Comparison of ENCODE assay signal across 27 cellular contexts in genomic region chr7:18125536-18125935, GRCh38.
A peak's percentile ranks its signal among the peaks of the same experiment; 100 is the strongest.
DNase-seq lines count a peak whose midpoint lies in the region; ATAC-seq, FAIRE-seq and TF ChIP-seq lines count a peak whose summit lies in the region.
"Had no signal": no experiment of that assay in that cellular context is flagged by ENCODE, and none has a peak within 500 bp of the region (broad histone marks: within the 10 kb centered on the region; RNA-seq: fewer than 3 reads in every experiment).

No MANE protein-coding gene starts in this region.

- POLR2A ChIA-PET in endothelial cell of umbilical vein (lab: Charles Lee): no interaction called here

- H3K9me1 ChIP-seq in endothelial cell of umbilical vein (replicated peaks; ENCODE audit: control insufficient read depth, extremely low read depth, insufficient read depth, low read length): no peaks in the 10 kb centered on the region

- ATAC-seq in HG03175 (IDR thresholded peaks at IDR 0.05; ENCODE audit: unreplicated experiment) (no peak), body of pancreas (no peak)
- ATAC-seq: CD8-positive, alpha-beta T cell; left cardiac atrium; stimulated activated naive CD8-positive, alpha-beta T cell treated with anti-CD3 and anti-CD28 coated beads, Interleukin-15, amount 100 ng/mL, for 72 hours had no signal

- FAIRE-seq in endothelial cell of umbilical vein (lab: Jason Lieb, UNC): no peak
- FAIRE-seq: TTC549 had no signal

- H3K9me3 ChIP-seq in endothelial cell of umbilical vein (replicated peaks; ENCODE audit: control insufficient read depth, insufficient read depth, low read length): no peaks in the 10 kb centered on the region
- no peaks in the 10 kb centered on the region for H3K9me3 ChIP-seq in body of pancreas
- H3K9me3 ChIP-seq: right atrium auricular region, tibial artery had no signal

- TF ChIP-seq POLR2A in endothelial cell of umbilical vein (IDR thresholded peaks at IDR 0.05; ENCODE audit: low read depth, low read length): no peak
- TF ChIP-seq POLR2A in body of pancreas (IDR thresholded peaks at IDR 0.05): no peak

- H3K9ac ChIP-seq in endothelial cell of umbilical vein (replicated peaks; ENCODE audit: extremely low read depth, insufficient read depth, low read length): no peak overlapping the region

- dilution Hi-C loops in endothelial cell of umbilical vein (cut with MboI; ENCODE audit: extremely low pct_ligation_motif_present, low sequenced_read_pairs): no loop called here

- WGBS in body of pancreas, 2 donors: 50 to 56% methylated on average over 3 of the region's 3 CpGs

- BruUV-seq in endothelial cell of umbilical vein (replicated peaks; lab: Mats Ljungman, UMichigan): no TSS peak

- no peaks in the 10 kb centered on the region for H3K4me1 ChIP-seq in endothelial cell of umbilical vein (ENCODE audit: control insufficient read depth, extremely low read depth, insufficient read depth, low read length)
- H3K4me1 ChIP-seq in body of pancreas: no peaks in the 10 kb centered on the region
- H3K4me1 ChIP-seq: right atrium auricular region, tibial artery had no signal

- H3K79me2 ChIP-seq in endothelial cell of umbilical vein (ENCODE audit: control insufficient read depth, insufficient read depth, low read length): no peaks in the 10 kb centered on the region

- H4K20me1 ChIP-seq in endothelial cell of umbilical vein (replicated peaks; ENCODE audit: control insufficient read depth, extremely low read depth, insufficient read depth, low read length): no peaks in the 10 kb centered on the region

- H3K4me2 ChIP-seq in endothelial cell of umbilical vein (ENCODE audit: insufficient read depth, low read length): no peak overlapping the region

- DNase-seq in DMS79 (lab: John Stamatoyannopoulos, UW) (peak; percentile 34), HS-27A (ENCODE audit: low read depth) (peak; percentile 40), endothelial cell of umbilical vein (ENCODE audit: low read depth, low spot score) (peak; percentile 11), left kidney (ENCODE audit: low read depth, low spot score) (peak; percentile 62), T-helper 9 cell (no peak), body of pancreas (no peak), activated T-cell treated with anti-CD3 and anti-CD28 coated beads for 4 hours (no peak)
- DNase-seq: activated CD4-positive, CD25-positive, alpha-beta regulatory T cell treated with anti-CD3 and anti-CD28 coated beads, Interleukin-2, amount 50 U/mL, for 72 hours; activated CD8-positive, alpha-beta memory T cell treated with anti-CD3 and anti-CD28 coated beads for 24 hours; activated naive CD4-positive, alpha-beta T cell treated with anti-CD3 and anti-CD28 coated beads for 36 hours; activated T-cell treated with anti-CD3 and anti-CD28 coated beads, Interleukin-2, amount 50 U/mL, for 48 hours; CD8-positive, alpha-beta T cell; central memory CD4-positive, alpha-beta T cell; DND-41; erythroblast; GOT3; left cardiac atrium; mesendoderm; naive B cell; NCI-H1436; PC-3; SHP77 treated with DMSO at 0.1 percent for 48 hours; stimulated activated naive CD8-positive, alpha-beta T cell treated with anti-CD3 and anti-CD28 coated beads, Interleukin-15, amount 100 ng/mL, for 72 hours; tibial artery had no signal

- intact Hi-C loops in endothelial cell of umbilical vein (cut with micrococcal nuclease) (no loop called here), body of pancreas (cut with DNase I) (no loop called here)

- TF ChIP-seq CTCF in endothelial cell of umbilical vein (IDR thresholded peaks at IDR 0.05; ENCODE audit: extremely low read depth in 1 of 2, insufficient read depth in 1 of 2, low read depth in 1 of 2, low read length in 2 of 2): no peak
- TF ChIP-seq CTCF in body of pancreas (IDR thresholded peaks at IDR 0.05): no peak

- H3K4me3 ChIP-seq in endothelial cell of umbilical vein (replicated peaks in 1 of 3; ENCODE audit: insufficient read depth in 1 of 3, low read depth in 1 of 3, low read length in 3 of 3): no peak overlapping the region
- H3K4me3 ChIP-seq in body of pancreas: no peak overlapping the region
- H3K4me3 ChIP-seq: right atrium auricular region, tibial artery had no signal

- H3K36me3 ChIP-seq in endothelial cell of umbilical vein (ENCODE audit: control insufficient read depth in 2 of 2, extremely low read depth in 1 of 2, insufficient read depth in 2 of 2, low read length in 2 of 2) (no peaks in the 10 kb centered on the region), body of pancreas (replicated peaks in 1 of 2; ENCODE audit: insufficient read depth in 1 of 2, low read depth in 2 of 2) (no peaks in the 10 kb centered on the region)
- H3K36me3 ChIP-seq: right atrium auricular region, tibial artery had no signal

- H3K27ac ChIP-seq in endothelial cell of umbilical vein (ENCODE audit: insufficient read depth, low read depth, low read length): no peak overlapping the region
- H3K27ac ChIP-seq in body of pancreas: peak overlapping the region in 1 of 4 donors; percentile 47
- H3K27ac ChIP-seq: right atrium auricular region, tibial artery had no signal

- H3K27me3 ChIP-seq in endothelial cell of umbilical vein (ENCODE audit: control insufficient read depth in 2 of 2, insufficient read depth in 2 of 2, low read length in 2 of 2): no peaks in the 10 kb centered on the region
- peaks cover 0 to 2% of the 10 kb centered on the region in 2 donors for H3K27me3 ChIP-seq in body of pancreas
- H3K27me3 ChIP-seq: right atrium auricular region, tibial artery had no signal

- CTCF ChIA-PET in endothelial cell of umbilical vein (lab: Charles Lee): interaction anchor here (1.0 to 1.6 kb wide), 3 partner anchors 34 to 1162 kb away, joined by 3 to 9 read pairs (median 3); no protein-coding TSS in a partner anchor

- no peak overlapping the region for H2AFZ ChIP-seq in endothelial cell of umbilical vein (ENCODE audit: low read depth, low read length)

TF ChIP-seq in endothelial cell of umbilical vein, 7 proteins besides CTCF, POLR2A, EP300 and RAD21:
- no peak for TF ChIP-seq MAX (IDR thresholded peaks at IDR 0.05; ENCODE audit: insufficient read depth, insufficient read length)
- TF ChIP-seq JUN (IDR thresholded peaks at IDR 0.05; ENCODE audit: borderline replicate concordance, insufficient read depth, insufficient read length, low read depth): no peak
- no peak for TF ChIP-seq GATA2 (IDR thresholded peaks at IDR 0.05; ENCODE audit: insufficient read depth, insufficient read length, low read depth, low read length)

Comparison
In these comparisons a context has a peak if more than half of its experiments do, and no peak if none do; other contexts are left out.
1. DNase-seq: peak in DMS79 (single experiment), HS-27A (single experiment), endothelial cell of umbilical vein (single experiment) and left kidney (single experiment); none in T-helper 9 cell (single experiment), body of pancreas (0 of 4) and activated T-cell treated with anti-CD3 and anti-CD28 coated beads for 4 hours (single experiment).